In the genomic region with DNA sequence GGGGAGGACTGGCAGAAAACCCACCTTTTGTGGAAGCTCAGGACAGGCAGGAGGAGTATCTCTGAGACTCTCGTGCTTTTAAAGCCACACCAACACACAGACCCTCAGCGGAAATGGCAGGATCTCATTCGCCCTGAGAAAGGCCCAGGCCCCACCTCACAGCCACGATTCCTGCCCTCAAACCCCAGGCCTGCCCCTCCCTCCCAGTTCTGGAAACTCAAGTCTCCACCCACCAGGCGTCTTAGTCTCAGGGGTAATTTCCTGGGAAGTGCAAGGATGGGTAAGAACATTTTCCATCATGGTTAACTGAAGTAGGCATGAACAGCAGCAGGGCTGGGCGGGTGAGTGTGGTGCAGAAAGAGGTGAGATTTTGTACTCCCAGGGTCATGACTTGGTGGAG, we compare ENCODE assay signal across 19 cellular contexts. TPM values are rescaled to one million over a fixed set of nuclear protein-coding genes. Genes with fewer than 3 reads are reported as not detected.
DNase-seq lines count a peak whose midpoint lies in the region; TF ChIP-seq lines count a peak whose summit lies in the region.
"Had no signal": no experiment of that assay in that cellular context is flagged by ENCODE, and none has a peak within 500 bp of the region (broad histone marks: within the 10 kb centered on the region; RNA-seq: fewer than 3 reads in every experiment).

No MANE protein-coding gene starts in this region.

- no peak overlapping the region for H3K4me3 Mint-ChIP-seq in activated CD4-positive, alpha-beta T cell treated with anti-CD3 and anti-CD28 coated beads, Interleukin-2, amount 10 ng/mL, durations not matched to agents 24 days and 14 days
- H3K4me3 Mint-ChIP-seq: CD4-positive, alpha-beta memory T cell had no signal

- H3K27me3 ChIP-seq in BE2C, result peaks cover 11% of the 10 kb centered on the region
- H3K27me3 ChIP-seq in WERI-Rb-1 (ENCODE audit: insufficient read depth, low read depth, severe bottlenecking), result no peaks in the 10 kb centered on the region
- peaks cover 7% of the 10 kb centered on the region for H3K27me3 ChIP-seq in osteoblast (ENCODE audit: insufficient read depth, low read length)
- peaks cover 10% of the 10 kb centered on the region for H3K27me3 ChIP-seq in MG63
- H3K27me3 ChIP-seq: BLaER1 had no signal

- no peaks in the 10 kb centered on the region for H4K20me1 ChIP-seq in osteoblast (ENCODE audit: insufficient read depth, low read length)
- H4K20me1 ChIP-seq: BLaER1 had no signal

- H3K4me1 ChIP-seq in BE2C (peaks cover 2% of the 10 kb centered on the region; the same call in 1 of the 2 replicates), osteoblast (ENCODE audit: insufficient read depth, low read length) (no peaks in the 10 kb centered on the region)

- intact Hi-C loops in activated CD4-positive, alpha-beta T cell treated with anti-CD3 and anti-CD28 coated beads, Interleukin-2, amount 10 ng/mL, durations not matched to agents 24 days and 14 days (cut with micrococcal nuclease), result no loop called here

- H3K9me3 ChIP-seq in BE2C (no peaks in the 10 kb centered on the region), WERI-Rb-1 (ENCODE audit: severe bottlenecking) (no peaks in the 10 kb centered on the region), osteoblast (ENCODE audit: low read depth, low read length) (no peaks in the 10 kb centered on the region), MG63 (peaks cover 6% of the 10 kb centered on the region)
- H3K9me3 ChIP-seq: A549, BLaER1 had no signal

- no peak overlapping the region for H3K27ac ChIP-seq in WERI-Rb-1
- H3K27ac ChIP-seq in osteoblast (ENCODE audit: low read depth, low read length), result no peak overlapping the region
- H3K27ac ChIP-seq: 22Rv1, A549, BLaER1, GM23248, HL-60 had no signal

- H3K4me1 Mint-ChIP-seq in activated CD4-positive, alpha-beta T cell treated with anti-CD3 and anti-CD28 coated beads, Interleukin-2, amount 10 ng/mL, durations not matched to agents 24 days and 14 days, result peaks cover 4% of the 10 kb centered on the region

- no peak overlapping the region for H2AFZ ChIP-seq in osteoblast (ENCODE audit: low read length)
- H2AFZ ChIP-seq: GM23248 had no signal

- no peaks in the 10 kb centered on the region for H3K36me3 Mint-ChIP-seq in activated CD4-positive, alpha-beta T cell treated with anti-CD3 and anti-CD28 coated beads, Interleukin-2, amount 10 ng/mL, durations not matched to agents 24 days and 14 days (ENCODE audit: low read depth)

- H3K36me3 ChIP-seq in BE2C (no peaks in the 10 kb centered on the region), WERI-Rb-1 (no peaks in the 10 kb centered on the region), osteoblast (ENCODE audit: insufficient read depth, low read length) (no peaks in the 10 kb centered on the region), MG63 (no peaks in the 10 kb centered on the region)
- H3K36me3 ChIP-seq: BLaER1 had no signal

- H3K4me3 ChIP-seq in BE2C (ENCODE audit: low read depth, low read length), result peak overlapping the region; percentile 83
- H3K4me3 ChIP-seq in WERI-Rb-1 (ENCODE audit: low read depth, low read length), result peak overlapping the region; percentile 79
- no peak overlapping the region for H3K4me3 ChIP-seq in osteoblast (ENCODE audit: insufficient read depth, low read length)
- no peak overlapping the region for H3K4me3 ChIP-seq in MG63
- H3K4me3 ChIP-seq: A549, BLaER1, GM23248 had no signal

- no peaks in the 10 kb centered on the region for H3K79me2 ChIP-seq in osteoblast (ENCODE audit: insufficient read depth, low read length)

- H3K4me2 ChIP-seq in osteoblast (ENCODE audit: insufficient read depth, low read length), result no peak overlapping the region
- H3K4me2 ChIP-seq: A549, BLaER1 had no signal

- peaks cover 38% of the 10 kb centered on the region for H3K27me3 Mint-ChIP-seq in activated CD4-positive, alpha-beta T cell treated with anti-CD3 and anti-CD28 coated beads, Interleukin-2, amount 10 ng/mL, durations not matched to agents 24 days and 14 days

- H3K27ac Mint-ChIP-seq in activated CD4-positive, alpha-beta T cell treated with anti-CD3 and anti-CD28 coated beads, Interleukin-2, amount 10 ng/mL, durations not matched to agents 24 days and 14 days, result no peak overlapping the region
- H3K27ac Mint-ChIP-seq: CD14-positive monocyte; CD4-positive, alpha-beta memory T cell had no signal

- DNase-seq in BE2C (no peak), NCI-H2227 treated with DMSO at 0.1 percent for 48 hours (lab: John Stamatoyannopoulos, UW) (peak; percentile 37), WERI-Rb-1 (peak; percentile 79), osteoblast (ENCODE audit: insufficient read length, low spot score, missing footprints) (peak; percentile 46), MG63 (no peak), NCI-H1436 (lab: John Stamatoyannopoulos, UW) (no peak)
- no peak for DNase-seq in activated CD4-positive, alpha-beta T cell treated with anti-CD3 and anti-CD28 coated beads, Interleukin-2, amount 10 ng/mL, durations not matched to agents 24 days and 14 days
- DNase-seq: AML-193; CD4-positive, alpha-beta memory T cell; DMS79 treated with DMSO at 0.1 percent for 48 hours; GF-D8; GM23248; HCEC 1CT had no signal

- H3K9me3 Mint-ChIP-seq in activated CD4-positive, alpha-beta T cell treated with anti-CD3 and anti-CD28 coated beads, Interleukin-2, amount 10 ng/mL, durations not matched to agents 24 days and 14 days, result peaks cover 6% of the 10 kb centered on the region

- TF ChIP-seq CTCF in BE2C (IDR thresholded peaks at IDR 0.05; ENCODE audit: low read depth, low read length) (no peak), WERI-Rb-1 (IDR thresholded peaks at IDR 0.05; ENCODE audit: low read depth, low read length) (no peak), osteoblast (IDR thresholded peaks at IDR 0.05; ENCODE audit: extremely low read depth, low read depth, low read length) (no peak)

RNA-seq across cellular contexts. Expression of a gene that starts 8.0 kb away (rescaled TPM):
- polyA plus RNA-seq in BE2C (2012; ENCODE audit: insufficient read depth, insufficient read length, low read depth), result 7.3 TPM
- total RNA-seq in osteoblast, result under 0.01 TPM in 1 of 2 replicates, not detected in the other
- total RNA-seq in MG63 (2014; rRNA removed; shearing (Covaris generic); ENCODE audit: low replicate concordance), result not detected in 2 replicates
- total RNA-seq in activated CD4-positive, alpha-beta T cell treated with anti-CD3 and anti-CD28 coated beads, Interleukin-2, amount 10 ng/mL, durations not matched to agents 24 days and 14 days, result 0.14 and 0.37 TPM in 2 replicates
- polyA plus RNA-seq: CD14-positive monocyte; CD4-positive, alpha-beta memory T cell had no signal

RNA-seq across cellular contexts. Expression of a gene that starts 30.4 kb away (rescaled TPM):
- 137 TPM for polyA plus RNA-seq in BE2C (2012; ENCODE audit: insufficient read depth, insufficient read length, low read depth)
- 0.72 and 1.8 TPM in 2 replicates for total RNA-seq in osteoblast
- total RNA-seq in MG63 (2014; rRNA removed; shearing (Covaris generic); ENCODE audit: low replicate concordance), result 0.99 TPM in 1 of 2 replicates, not detected in the other
- 9.6 and 10.3 TPM in 2 replicates for total RNA-seq in activated CD4-positive, alpha-beta T cell treated with anti-CD3 and anti-CD28 coated beads, Interleukin-2, amount 10 ng/mL, durations not matched to agents 24 days and 14 days

RNA-seq across cellular contexts. Expression of a gene that starts 40.1 kb away (rescaled TPM):
- 2.2 TPM for polyA plus RNA-seq in BE2C (2012; ENCODE audit: insufficient read depth, insufficient read length, low read depth)
- 2.5 and 3.5 TPM in 2 replicates for total RNA-seq in osteoblast
- 0.03 and 0.05 TPM in 2 replicates for total RNA-seq in MG63 (2014; rRNA removed; shearing (Covaris generic); ENCODE audit: low replicate concordance)
- 2.3 and 3.0 TPM in 2 replicates for total RNA-seq in activated CD4-positive, alpha-beta T cell treated with anti-CD3 and anti-CD28 coated beads, Interleukin-2, amount 10 ng/mL, durations not matched to agents 24 days and 14 days
- total RNA-seq: HT1080 had no signal
- polyA plus RNA-seq: CD14-positive monocyte had no signal

RNA-seq across cellular contexts. Expression of a gene that starts 41.2 kb away (rescaled TPM):
- 62.0 TPM for polyA plus RNA-seq in BE2C (2012; ENCODE audit: insufficient read depth, insufficient read length, low read depth)
- total RNA-seq in osteoblast, result 8.3 and 9.4 TPM in 2 replicates
- 8.2 and 29.5 TPM in 2 replicates for total RNA-seq in MG63 (2014; rRNA removed; shearing (Covaris generic); ENCODE audit: low replicate concordance)
- total RNA-seq in activated CD4-positive, alpha-beta T cell treated with anti-CD3 and anti-CD28 coated beads, Interleukin-2, amount 10 ng/mL, durations not matched to agents 24 days and 14 days, result 18.4 and 20.9 TPM in 2 replicates

RNA-seq across cellular contexts. Expression of a gene that starts 47.2 kb away (rescaled TPM):
- polyA plus RNA-seq in BE2C (2012; ENCODE audit: insufficient read depth, insufficient read length, low read depth), result 386 TPM
- 170 and 172 TPM in 2 replicates for total RNA-seq in osteoblast
- 85.7 and 102 TPM in 2 replicates for total RNA-seq in MG63 (2014; rRNA removed; shearing (Covaris generic); ENCODE audit: low replicate concordance)
- total RNA-seq in activated CD4-positive, alpha-beta T cell treated with anti-CD3 and anti-CD28 coated beads, Interleukin-2, amount 10 ng/mL, durations not matched to agents 24 days and 14 days, result 382 and 413 TPM in 2 replicates

Comparison
In these comparisons a context has a peak if more than half of its experiments do, and no peak if none do; other contexts are left out.
1. DNase-seq: peak in NCI-H2227 treated with DMSO at 0.1 percent for 48 hours (single experiment), WERI-Rb-1 (single experiment) and osteoblast (single experiment); none in BE2C (single experiment), MG63 (single experiment), activated CD4-positive, alpha-beta T cell treated with anti-CD3 and anti-CD28 coated beads, Interleukin-2, amount 10 ng/mL, durations not matched to agents 24 days and 14 days (single experiment) and NCI-H1436 (single experiment).
2. H3K4me3 ChIP-seq: peak in BE2C (single experiment) and WERI-Rb-1 (single experiment); none in osteoblast (single experiment) and MG63 (single experiment).